ENCODE assay signal across 8 cellular contexts in genomic region chr12:131661172-131661993, GRCh38. TPM values are rescaled to one million over a fixed set of nuclear protein-coding genes. Genes with fewer than 3 reads are reported as not detected.
DNase-seq lines count a peak whose midpoint lies in the region; ATAC-seq, FAIRE-seq and TF ChIP-seq lines count a peak whose summit lies in the region.
"Not testable (repeated sequence)": the region's sequence is repeated elsewhere in the genome, so short reads cannot be mapped to it uniquely, and the experiment has no call there.

No MANE protein-coding gene starts in this region.

- POLR2A ChIA-PET in activated CD8-positive, alpha-beta T cell treated with anti-CD3 and anti-CD28 coated beads, Interleukin-2, amount 10 ng/mL, durations not matched to agents 7 days and 5 days (lab: Charles Lee) = not testable (repeated sequence)

- not testable (repeated sequence) for TF ChIP-seq EP300 in suprapubic skin (IDR thresholded peaks at IDR 0.05)

- H3K27ac Mint-ChIP-seq in activated CD8-positive, alpha-beta T cell treated with anti-CD3 and anti-CD28 coated beads, Interleukin-2, amount 10 ng/mL, durations not matched to agents 7 days and 5 days; naive B cell: not testable (repeated sequence)

- not testable (repeated sequence) for H3K4me1 ChIP-seq in iPS-15b (ENCODE audit: control insufficient read depth, insufficient read depth, low read length); pancreas; suprapubic skin

- H3K36me3 ChIP-seq in H7 (replicated peaks; ENCODE audit: control insufficient read depth, insufficient read depth, low read length); iPS-15b (ENCODE audit: control insufficient read depth, insufficient read depth, low read length); pancreas; suprapubic skin: not testable (repeated sequence)

- not testable (repeated sequence) for TF ChIP-seq CTCF in coronary artery (IDR thresholded peaks at IDR 0.05); pancreas (IDR thresholded peaks at IDR 0.05); suprapubic skin (IDR thresholded peaks at IDR 0.05)

- H3K27ac ChIP-seq in coronary artery, pancreas, suprapubic skin: not testable (repeated sequence)

- CTCF ChIA-PET in activated CD8-positive, alpha-beta T cell treated with anti-CD3 and anti-CD28 coated beads, Interleukin-2, amount 10 ng/mL, durations not matched to agents 7 days and 5 days (lab: Charles Lee) = not testable (repeated sequence)

- H3K9me3 ChIP-seq in iPS-15b (ENCODE audit: control insufficient read depth, insufficient read depth, low read length); pancreas; suprapubic skin: not testable (repeated sequence)

- WGBS in pancreas, 2 donors = 4 to 16% methylated on average over 9 to 26 of the region's 78 CpGs
- no CpG with 5 or more reads among the region's 78 CpGs for whole genome bisulfite sequencing in suprapubic skin

- H3K4me1 Mint-ChIP-seq in activated CD8-positive, alpha-beta T cell treated with anti-CD3 and anti-CD28 coated beads, Interleukin-2, amount 10 ng/mL, durations not matched to agents 7 days and 5 days (ENCODE audit: low read depth); naive B cell: not testable (repeated sequence)

- H3K27me3 ChIP-seq in H7 (ENCODE audit: control insufficient read depth, insufficient read depth, low read length); iPS-15b (ENCODE audit: control insufficient read depth, insufficient read depth, low read length); pancreas: not testable (repeated sequence)
- H3K27me3 ChIP-seq in suprapubic skin = peaks cover 23% of the 10 kb centered on the region

- H3K27me3 Mint-ChIP-seq in activated CD8-positive, alpha-beta T cell treated with anti-CD3 and anti-CD28 coated beads, Interleukin-2, amount 10 ng/mL, durations not matched to agents 7 days and 5 days (ENCODE audit: low read depth) = peaks cover 11% of the 10 kb centered on the region
- H3K27me3 Mint-ChIP-seq in naive B cell = peaks cover 14 to 28% (median 27%) of the 10 kb centered on the region in 3 donors

- not testable (repeated sequence) for H3K9ac ChIP-seq in iPS-15b (ENCODE audit: low read depth, low read length)

- not testable (repeated sequence) for DNase-seq in H7; activated CD8-positive, alpha-beta T cell treated with anti-CD3 and anti-CD28 coated beads, Interleukin-2, amount 10 ng/mL, durations not matched to agents 7 days and 5 days; coronary artery (ENCODE audit: low spot score); Right ventricle myocardium superior; naive B cell; pancreas; suprapubic skin (ENCODE audit: low spot score in 2 of 2)

- not testable (repeated sequence) for FAIRE-seq in pancreas (lab: Jason Lieb, UNC)

- not testable (repeated sequence) for H3K4me3 Mint-ChIP-seq in activated CD8-positive, alpha-beta T cell treated with anti-CD3 and anti-CD28 coated beads, Interleukin-2, amount 10 ng/mL, durations not matched to agents 7 days and 5 days; naive B cell

- not testable (repeated sequence) for H3K36me3 Mint-ChIP-seq in activated CD8-positive, alpha-beta T cell treated with anti-CD3 and anti-CD28 coated beads, Interleukin-2, amount 10 ng/mL, durations not matched to agents 7 days and 5 days (ENCODE audit: low read depth); naive B cell

- H3K4me3 ChIP-seq in H7 (ENCODE audit: insufficient read depth, low read depth, low read length) (peak overlapping the region; percentile 30), coronary artery (peak overlapping the region; percentile 61), iPS-15b (ENCODE audit: low read depth, low read length) (peak overlapping the region; percentile 23), pancreas (peak overlapping the region in 1 of 4 donors; percentile 31), suprapubic skin (peak overlapping the region; percentile 23)

- H3K9me3 Mint-ChIP-seq in activated CD8-positive, alpha-beta T cell treated with anti-CD3 and anti-CD28 coated beads, Interleukin-2, amount 10 ng/mL, durations not matched to agents 7 days and 5 days (ENCODE audit: insufficient read depth); naive B cell: not testable (repeated sequence)

- peak; percentile 37 for ATAC-seq in activated CD8-positive, alpha-beta T cell treated with anti-CD3 and anti-CD28 coated beads, Interleukin-2, amount 10 ng/mL, durations not matched to agents 7 days and 5 days
- peak; percentile 66 for ATAC-seq in Right ventricle myocardium superior (ENCODE audit: poor library complexity)
- peak; percentile 30 to 46 for ATAC-seq in naive B cell (ENCODE audit: low read depth in 2 of 2)
- ATAC-seq in pancreas = peak; percentile 44 to 65 (median 52)

- intact Hi-C loops in Right ventricle myocardium superior (cut with DNase I); pancreas (cut with DNase I): not testable (repeated sequence)

- not testable (repeated sequence) for TF ChIP-seq POLR2A in suprapubic skin (IDR thresholded peaks at IDR 0.05)

RNA-seq across cellular contexts. Expression of gene SFSWAP, which starts 49.5 kb away (rescaled TPM):
- 33.4 and 43.2 TPM in 2 replicates for total RNA-seq in H7 (2014; rRNA removed; shearing (Covaris generic))
- 10 to 100 TPM; 50.4 to 53.6 TPM for total RNA-seq in activated CD8-positive, alpha-beta T cell treated with anti-CD3 and anti-CD28 coated beads, Interleukin-2, amount 10 ng/mL, durations not matched to agents 7 days and 5 days
- total RNA-seq in Right ventricle myocardium superior = 19.4 TPM
- 10 to 100 TPM in 5 of 6 donors, 1 to 10 TPM in 1; 10.0 to 33.5 (median 19.0) TPM for polyA plus RNA-seq in naive B cell (ENCODE audit: low read depth in 6 of 6)
- total RNA-seq in pancreas = 10 to 100 TPM; 12.9 to 25.0 (median 18.1) TPM
- polyA plus RNA-seq in pancreas = 10 to 100 TPM; 41.2 to 50.7 TPM
- total RNA-seq in suprapubic skin = 100 to 1,000 TPM in 1 of 4 donors, 10 to 100 TPM in 3; 41.3 to 107 (median 49.9) TPM
